ENCODE assay signal across 1 cellular context in the genomic region with DNA sequence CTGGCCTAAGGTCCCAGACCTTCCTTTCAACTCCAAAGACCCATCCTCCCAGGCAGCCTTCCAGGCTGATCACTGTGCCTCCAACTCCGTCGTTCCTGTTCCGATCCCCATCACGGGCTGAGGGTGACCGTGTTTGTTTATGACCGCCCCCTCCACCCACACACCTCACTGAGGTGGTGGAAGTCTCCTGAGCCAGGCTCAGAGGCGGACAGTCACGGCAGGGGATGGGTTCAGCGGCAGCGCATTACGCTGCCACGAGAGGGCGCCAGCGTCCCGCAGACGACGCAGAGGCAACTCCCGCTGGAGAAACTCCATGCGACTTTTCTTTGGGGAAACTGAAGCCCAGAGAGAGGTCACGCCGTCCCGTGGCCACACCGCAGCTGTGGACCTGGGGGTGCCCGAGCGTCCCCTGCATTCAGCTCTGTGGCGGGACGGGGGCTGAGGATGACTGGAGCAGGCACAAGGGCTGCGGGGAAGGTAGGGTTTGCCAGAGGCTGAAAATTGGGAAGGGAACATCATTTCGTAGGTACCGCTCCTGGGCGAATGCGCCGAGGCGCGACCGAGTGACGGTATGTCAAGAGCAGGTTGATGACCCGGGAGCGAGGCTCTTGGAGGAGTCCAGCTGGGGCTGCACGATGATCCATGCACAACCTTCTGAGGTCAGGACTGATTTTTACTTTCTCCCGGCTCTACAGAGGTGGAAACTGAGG.
TF ChIP-seq lines count a peak whose summit lies in the region.

No MANE protein-coding gene starts in this region.

TF ChIP-seq in K562, 482 proteins besides CTCF, POLR2A, EP300 and RAD21 (continued from another document and continues in another):
- TF ChIP-seq, protein P1, sequence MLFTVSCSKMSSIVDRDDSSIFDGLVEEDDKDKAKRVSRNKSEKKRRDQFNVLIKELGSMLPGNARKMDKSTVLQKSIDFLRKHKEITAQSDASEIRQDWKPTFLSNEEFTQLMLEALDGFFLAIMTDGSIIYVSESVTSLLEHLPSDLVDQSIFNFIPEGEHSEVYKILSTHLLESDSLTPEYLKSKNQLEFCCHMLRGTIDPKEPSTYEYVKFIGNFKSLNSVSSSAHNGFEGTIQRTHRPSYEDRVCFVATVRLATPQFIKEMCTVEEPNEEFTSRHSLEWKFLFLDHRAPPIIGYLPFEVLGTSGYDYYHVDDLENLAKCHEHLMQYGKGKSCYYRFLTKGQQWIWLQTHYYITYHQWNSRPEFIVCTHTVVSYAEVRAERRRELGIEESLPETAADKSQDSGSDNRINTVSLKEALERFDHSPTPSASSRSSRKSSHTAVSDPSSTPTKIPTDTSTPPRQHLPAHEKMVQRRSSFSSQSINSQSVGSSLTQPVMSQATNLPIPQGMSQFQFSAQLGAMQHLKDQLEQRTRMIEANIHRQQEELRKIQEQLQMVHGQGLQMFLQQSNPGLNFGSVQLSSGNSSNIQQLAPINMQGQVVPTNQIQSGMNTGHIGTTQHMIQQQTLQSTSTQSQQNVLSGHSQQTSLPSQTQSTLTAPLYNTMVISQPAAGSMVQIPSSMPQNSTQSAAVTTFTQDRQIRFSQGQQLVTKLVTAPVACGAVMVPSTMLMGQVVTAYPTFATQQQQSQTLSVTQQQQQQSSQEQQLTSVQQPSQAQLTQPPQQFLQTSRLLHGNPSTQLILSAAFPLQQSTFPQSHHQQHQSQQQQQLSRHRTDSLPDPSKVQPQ (CRISPR knock-in tag; IDR thresholded peaks at IDR 0.05; ENCODE audit: borderline replicate concordance) = no peak
- no peak for TF ChIP-seq ZNF282 (CRISPR knock-in tag; IDR thresholded peaks at IDR 0.05)
- no peak for TF ChIP-seq ZNF79 (CRISPR knock-in tag; IDR thresholded peaks at IDR 0.05; ENCODE audit: low read depth)
- no peak for TF ChIP-seq ZNF253 (CRISPR knock-in tag; conservative IDR thresholded peaks at IDR 0.05)
- no peak for TF ChIP-seq GTF2E2 (tag; IDR thresholded peaks at IDR 0.05)
- TF ChIP-seq STAG1 (CRISPR knock-in tag; IDR thresholded peaks at IDR 0.05; ENCODE audit: borderline replicate concordance) = peak; percentile 87; the same call in 1 of the 2 replicates
- TF ChIP-seq CSDE1 (IDR thresholded peaks at IDR 0.05) = no peak
- no peak for TF ChIP-seq NUFIP1 (IDR thresholded peaks at IDR 0.05; ENCODE audit: partially characterized antibody)
- no peak for TF ChIP-seq TAL1 (IDR thresholded peaks at IDR 0.05)
- TF ChIP-seq, protein P2, sequence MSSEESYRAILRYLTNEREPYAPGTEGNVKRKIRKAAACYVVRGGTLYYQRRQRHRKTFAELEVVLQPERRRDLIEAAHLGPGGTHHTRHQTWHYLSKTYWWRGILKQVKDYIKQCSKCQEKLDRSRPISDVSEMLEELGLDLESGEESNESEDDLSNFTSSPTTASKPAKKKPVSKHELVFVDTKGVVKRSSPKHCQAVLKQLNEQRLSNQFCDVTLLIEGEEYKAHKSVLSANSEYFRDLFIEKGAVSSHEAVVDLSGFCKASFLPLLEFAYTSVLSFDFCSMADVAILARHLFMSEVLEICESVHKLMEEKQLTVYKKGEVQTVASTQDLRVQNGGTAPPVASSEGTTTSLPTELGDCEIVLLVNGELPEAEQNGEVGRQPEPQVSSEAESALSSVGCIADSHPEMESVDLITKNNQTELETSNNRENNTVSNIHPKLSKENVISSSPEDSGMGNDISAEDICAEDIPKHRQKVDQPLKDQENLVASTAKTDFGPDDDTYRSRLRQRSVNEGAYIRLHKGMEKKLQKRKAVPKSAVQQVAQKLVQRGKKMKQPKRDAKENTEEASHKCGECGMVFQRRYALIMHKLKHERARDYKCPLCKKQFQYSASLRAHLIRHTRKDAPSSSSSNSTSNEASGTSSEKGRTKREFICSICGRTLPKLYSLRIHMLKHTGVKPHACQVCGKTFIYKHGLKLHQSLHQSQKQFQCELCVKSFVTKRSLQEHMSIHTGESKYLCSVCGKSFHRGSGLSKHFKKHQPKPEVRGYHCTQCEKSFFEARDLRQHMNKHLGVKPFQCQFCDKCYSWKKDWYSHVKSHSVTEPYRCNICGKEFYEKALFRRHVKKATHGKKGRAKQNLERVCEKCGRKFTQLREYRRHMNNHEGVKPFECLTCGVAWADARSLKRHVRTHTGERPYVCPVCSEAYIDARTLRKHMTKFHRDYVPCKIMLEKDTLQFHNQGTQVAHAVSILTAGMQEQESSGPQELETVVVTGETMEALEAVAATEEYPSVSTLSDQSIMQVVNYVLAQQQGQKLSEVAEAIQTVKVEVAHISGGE (CRISPR knock-in tag; IDR thresholded peaks at IDR 0.05) = no peak
- peak; percentile 69 for TF ChIP-seq BHLHE40 (IDR thresholded peaks at IDR 0.05; ENCODE audit: low read length)
- no peak for TF ChIP-seq PHB (CRISPR knock-in tag; IDR thresholded peaks at IDR 0.05)
- TF ChIP-seq ZC3H11A (IDR thresholded peaks at IDR 0.05; ENCODE audit: low read depth, low read length) = peak; percentile 84; the same call in 1 of the 2 replicates
- TF ChIP-seq, protein P3, sequence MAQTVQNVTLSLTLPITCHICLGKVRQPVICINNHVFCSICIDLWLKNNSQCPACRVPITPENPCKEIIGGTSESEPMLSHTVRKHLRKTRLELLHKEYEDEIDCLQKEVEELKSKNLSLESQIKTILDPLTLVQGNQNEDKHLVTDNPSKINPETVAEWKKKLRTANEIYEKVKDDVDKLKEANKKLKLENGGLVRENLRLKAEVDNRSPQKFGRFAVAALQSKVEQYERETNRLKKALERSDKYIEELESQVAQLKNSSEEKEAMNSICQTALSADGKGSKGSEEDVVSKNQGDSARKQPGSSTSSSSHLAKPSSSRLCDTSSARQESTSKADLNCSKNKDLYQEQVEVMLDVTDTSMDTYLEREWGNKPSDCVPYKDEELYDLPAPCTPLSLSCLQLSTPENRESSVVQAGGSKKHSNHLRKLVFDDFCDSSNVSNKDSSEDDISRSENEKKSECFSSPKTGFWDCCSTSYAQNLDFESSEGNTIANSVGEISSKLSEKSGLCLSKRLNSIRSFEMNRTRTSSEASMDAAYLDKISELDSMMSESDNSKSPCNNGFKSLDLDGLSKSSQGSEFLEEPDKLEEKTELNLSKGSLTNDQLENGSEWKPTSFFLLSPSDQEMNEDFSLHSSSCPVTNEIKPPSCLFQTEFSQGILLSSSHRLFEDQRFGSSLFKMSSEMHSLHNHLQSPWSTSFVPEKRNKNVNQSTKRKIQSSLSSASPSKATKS (CRISPR knock-in tag; IDR thresholded peaks at IDR 0.05) = no peak
- TF ChIP-seq GABPA (tag; conservative IDR thresholded peaks at IDR 0.05; ENCODE audit: low read depth) = no peak
- no peak for TF ChIP-seq KDM4B (IDR thresholded peaks at IDR 0.05; ENCODE audit: borderline replicate concordance in 2 of 2, low read depth in 1 of 2)
- no peak for TF ChIP-seq SNRNP70 (optimal IDR thresholded peaks at IDR 0.05; ENCODE audit: low read depth, low read length)
- TF ChIP-seq, protein P4, sequence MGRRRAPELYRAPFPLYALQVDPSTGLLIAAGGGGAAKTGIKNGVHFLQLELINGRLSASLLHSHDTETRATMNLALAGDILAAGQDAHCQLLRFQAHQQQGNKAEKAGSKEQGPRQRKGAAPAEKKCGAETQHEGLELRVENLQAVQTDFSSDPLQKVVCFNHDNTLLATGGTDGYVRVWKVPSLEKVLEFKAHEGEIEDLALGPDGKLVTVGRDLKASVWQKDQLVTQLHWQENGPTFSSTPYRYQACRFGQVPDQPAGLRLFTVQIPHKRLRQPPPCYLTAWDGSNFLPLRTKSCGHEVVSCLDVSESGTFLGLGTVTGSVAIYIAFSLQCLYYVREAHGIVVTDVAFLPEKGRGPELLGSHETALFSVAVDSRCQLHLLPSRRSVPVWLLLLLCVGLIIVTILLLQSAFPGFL (CRISPR knock-in tag; IDR thresholded peaks at IDR 0.05) = no peak
- TF ChIP-seq, protein P5, sequence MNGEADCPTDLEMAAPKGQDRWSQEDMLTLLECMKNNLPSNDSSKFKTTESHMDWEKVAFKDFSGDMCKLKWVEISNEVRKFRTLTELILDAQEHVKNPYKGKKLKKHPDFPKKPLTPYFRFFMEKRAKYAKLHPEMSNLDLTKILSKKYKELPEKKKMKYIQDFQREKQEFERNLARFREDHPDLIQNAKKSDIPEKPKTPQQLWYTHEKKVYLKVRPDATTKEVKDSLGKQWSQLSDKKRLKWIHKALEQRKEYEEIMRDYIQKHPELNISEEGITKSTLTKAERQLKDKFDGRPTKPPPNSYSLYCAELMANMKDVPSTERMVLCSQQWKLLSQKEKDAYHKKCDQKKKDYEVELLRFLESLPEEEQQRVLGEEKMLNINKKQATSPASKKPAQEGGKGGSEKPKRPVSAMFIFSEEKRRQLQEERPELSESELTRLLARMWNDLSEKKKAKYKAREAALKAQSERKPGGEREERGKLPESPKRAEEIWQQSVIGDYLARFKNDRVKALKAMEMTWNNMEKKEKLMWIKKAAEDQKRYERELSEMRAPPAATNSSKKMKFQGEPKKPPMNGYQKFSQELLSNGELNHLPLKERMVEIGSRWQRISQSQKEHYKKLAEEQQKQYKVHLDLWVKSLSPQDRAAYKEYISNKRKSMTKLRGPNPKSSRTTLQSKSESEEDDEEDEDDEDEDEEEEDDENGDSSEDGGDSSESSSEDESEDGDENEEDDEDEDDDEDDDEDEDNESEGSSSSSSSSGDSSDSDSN (IDR thresholded peaks at IDR 0.05; ENCODE audit: borderline replicate concordance in 1 of 2, low read depth in 2 of 2, low read length in 2 of 2) = peak in 1 of 2 experiments; percentile 78; a peak in 2 of 4 replicates
- no peak for TF ChIP-seq ZFP30 (CRISPR knock-in tag; IDR thresholded peaks at IDR 0.05; ENCODE audit: borderline replicate concordance)
- TF ChIP-seq CBFA2T3 (IDR thresholded peaks at IDR 0.05) = no peak
- TF ChIP-seq CREM (IDR thresholded peaks at IDR 0.05; ENCODE audit: low read depth) = peak; percentile 47
- TF ChIP-seq NR2F6 (CRISPR knock-in tag; IDR thresholded peaks at IDR 0.05) = no peak
- no peak for TF ChIP-seq TRIM28 (IDR thresholded peaks at IDR 0.05)
- TF ChIP-seq, protein P6, sequence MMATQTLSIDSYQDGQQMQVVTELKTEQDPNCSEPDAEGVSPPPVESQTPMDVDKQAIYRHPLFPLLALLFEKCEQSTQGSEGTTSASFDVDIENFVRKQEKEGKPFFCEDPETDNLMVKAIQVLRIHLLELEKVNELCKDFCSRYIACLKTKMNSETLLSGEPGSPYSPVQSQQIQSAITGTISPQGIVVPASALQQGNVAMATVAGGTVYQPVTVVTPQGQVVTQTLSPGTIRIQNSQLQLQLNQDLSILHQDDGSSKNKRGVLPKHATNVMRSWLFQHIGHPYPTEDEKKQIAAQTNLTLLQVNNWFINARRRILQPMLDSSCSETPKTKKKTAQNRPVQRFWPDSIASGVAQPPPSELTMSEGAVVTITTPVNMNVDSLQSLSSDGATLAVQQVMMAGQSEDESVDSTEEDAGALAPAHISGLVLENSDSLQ (IDR thresholded peaks at IDR 0.05) = no peak
- TF ChIP-seq, protein P7, sequence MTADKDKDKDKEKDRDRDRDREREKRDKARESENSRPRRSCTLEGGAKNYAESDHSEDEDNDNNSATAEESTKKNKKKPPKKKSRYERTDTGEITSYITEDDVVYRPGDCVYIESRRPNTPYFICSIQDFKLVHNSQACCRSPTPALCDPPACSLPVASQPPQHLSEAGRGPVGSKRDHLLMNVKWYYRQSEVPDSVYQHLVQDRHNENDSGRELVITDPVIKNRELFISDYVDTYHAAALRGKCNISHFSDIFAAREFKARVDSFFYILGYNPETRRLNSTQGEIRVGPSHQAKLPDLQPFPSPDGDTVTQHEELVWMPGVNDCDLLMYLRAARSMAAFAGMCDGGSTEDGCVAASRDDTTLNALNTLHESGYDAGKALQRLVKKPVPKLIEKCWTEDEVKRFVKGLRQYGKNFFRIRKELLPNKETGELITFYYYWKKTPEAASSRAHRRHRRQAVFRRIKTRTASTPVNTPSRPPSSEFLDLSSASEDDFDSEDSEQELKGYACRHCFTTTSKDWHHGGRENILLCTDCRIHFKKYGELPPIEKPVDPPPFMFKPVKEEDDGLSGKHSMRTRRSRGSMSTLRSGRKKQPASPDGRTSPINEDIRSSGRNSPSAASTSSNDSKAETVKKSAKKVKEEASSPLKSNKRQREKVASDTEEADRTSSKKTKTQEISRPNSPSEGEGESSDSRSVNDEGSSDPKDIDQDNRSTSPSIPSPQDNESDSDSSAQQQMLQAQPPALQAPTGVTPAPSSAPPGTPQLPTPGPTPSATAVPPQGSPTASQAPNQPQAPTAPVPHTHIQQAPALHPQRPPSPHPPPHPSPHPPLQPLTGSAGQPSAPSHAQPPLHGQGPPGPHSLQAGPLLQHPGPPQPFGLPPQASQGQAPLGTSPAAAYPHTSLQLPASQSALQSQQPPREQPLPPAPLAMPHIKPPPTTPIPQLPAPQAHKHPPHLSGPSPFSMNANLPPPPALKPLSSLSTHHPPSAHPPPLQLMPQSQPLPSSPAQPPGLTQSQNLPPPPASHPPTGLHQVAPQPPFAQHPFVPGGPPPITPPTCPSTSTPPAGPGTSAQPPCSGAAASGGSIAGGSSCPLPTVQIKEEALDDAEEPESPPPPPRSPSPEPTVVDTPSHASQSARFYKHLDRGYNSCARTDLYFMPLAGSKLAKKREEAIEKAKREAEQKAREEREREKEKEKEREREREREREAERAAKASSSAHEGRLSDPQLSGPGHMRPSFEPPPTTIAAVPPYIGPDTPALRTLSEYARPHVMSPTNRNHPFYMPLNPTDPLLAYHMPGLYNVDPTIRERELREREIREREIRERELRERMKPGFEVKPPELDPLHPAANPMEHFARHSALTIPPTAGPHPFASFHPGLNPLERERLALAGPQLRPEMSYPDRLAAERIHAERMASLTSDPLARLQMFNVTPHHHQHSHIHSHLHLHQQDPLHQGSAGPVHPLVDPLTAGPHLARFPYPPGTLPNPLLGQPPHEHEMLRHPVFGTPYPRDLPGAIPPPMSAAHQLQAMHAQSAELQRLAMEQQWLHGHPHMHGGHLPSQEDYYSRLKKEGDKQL (CRISPR knock-in tag; IDR thresholded peaks at IDR 0.05; ENCODE audit: borderline replicate concordance) = no peak
- no peak for TF ChIP-seq HOXB6 (CRISPR knock-in tag; IDR thresholded peaks at IDR 0.05; ENCODE audit: borderline replicate concordance)
- no peak for TF ChIP-seq ZNF140 (CRISPR knock-in tag; IDR thresholded peaks at IDR 0.05)
- no peak for TF ChIP-seq SRSF9 (IDR thresholded peaks at IDR 0.05; ENCODE audit: borderline replicate concordance, low read depth, low read length)
- peak in 1 of 3 experiments; percentile 58 for TF ChIP-seq YY1 (IDR thresholded peaks at IDR 0.05; ENCODE audit: borderline replicate concordance in 1 of 3, control insufficient read depth in 1 of 3, extremely low read depth in 1 of 3, insufficient read depth in 3 of 3, insufficient read length in 1 of 3, insufficient replicate concordance in 2 of 3, low read depth in 1 of 3, low read length in 2 of 3)
- no peak for TF ChIP-seq ZNF197 (CRISPR knock-in tag; IDR thresholded peaks at IDR 0.05; ENCODE audit: low read depth)
- TF ChIP-seq, protein P8, sequence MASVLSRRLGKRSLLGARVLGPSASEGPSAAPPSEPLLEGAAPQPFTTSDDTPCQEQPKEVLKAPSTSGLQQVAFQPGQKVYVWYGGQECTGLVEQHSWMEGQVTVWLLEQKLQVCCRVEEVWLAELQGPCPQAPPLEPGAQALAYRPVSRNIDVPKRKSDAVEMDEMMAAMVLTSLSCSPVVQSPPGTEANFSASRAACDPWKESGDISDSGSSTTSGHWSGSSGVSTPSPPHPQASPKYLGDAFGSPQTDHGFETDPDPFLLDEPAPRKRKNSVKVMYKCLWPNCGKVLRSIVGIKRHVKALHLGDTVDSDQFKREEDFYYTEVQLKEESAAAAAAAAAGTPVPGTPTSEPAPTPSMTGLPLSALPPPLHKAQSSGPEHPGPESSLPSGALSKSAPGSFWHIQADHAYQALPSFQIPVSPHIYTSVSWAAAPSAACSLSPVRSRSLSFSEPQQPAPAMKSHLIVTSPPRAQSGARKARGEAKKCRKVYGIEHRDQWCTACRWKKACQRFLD (CRISPR knock-in tag; IDR thresholded peaks at IDR 0.05) = no peak
- TF ChIP-seq ZNF77 (CRISPR knock-in tag; IDR thresholded peaks at IDR 0.05) = no peak
- no peak for TF ChIP-seq ZFP1 (CRISPR knock-in tag; IDR thresholded peaks at IDR 0.05)
- TF ChIP-seq POLR2AphosphoS5 (IDR thresholded peaks at IDR 0.05; ENCODE audit: control insufficient read depth, insufficient read depth, low read depth, low read length) = peak; percentile 52; the same call in 1 of the 2 replicates
- peak; percentile 59 for TF ChIP-seq L3MBTL2 (IDR thresholded peaks at IDR 0.05)
- TF ChIP-seq KDM5B (IDR thresholded peaks at IDR 0.05; ENCODE audit: insufficient replicate concordance, low read depth, low read length) = no peak
